Comparison of ENCODE assay signal across 1 cellular context in genomic region chr17:81511800-81512559, GRCh38.
TF ChIP-seq lines count a peak whose summit lies in the region.

No MANE protein-coding gene starts in this region.

TF ChIP-seq in WTC11, 78 proteins besides CTCF, POLR2A, EP300 and RAD21 (continued from another document and continues in another):
- TF ChIP-seq ERG (CRISPR knock-in tag; IDR thresholded peaks at IDR 0.05) (peak; percentile 87; the same call in 1 of the 2 replicates), ZNF232 (CRISPR knock-in tag; IDR thresholded peaks at IDR 0.05) (no peak), ZNF317 (CRISPR knock-in tag; IDR thresholded peaks at IDR 0.05; ENCODE audit: borderline replicate concordance, low read depth) (no peak), SMAD4 (CRISPR knock-in tag; IDR thresholded peaks at IDR 0.05) (no peak), GABPB1 (CRISPR knock-in tag; IDR thresholded peaks at IDR 0.05) (peak; percentile 7; the same call in 1 of the 2 replicates), ZBTB43 (CRISPR knock-in tag; IDR thresholded peaks at IDR 0.05) (no peak), ZNF423 (CRISPR knock-in tag; IDR thresholded peaks at IDR 0.05) (no peak), EMX1 (CRISPR knock-in tag; IDR thresholded peaks at IDR 0.05) (peak; percentile 90), SMAD3 (CRISPR knock-in tag; IDR thresholded peaks at IDR 0.05; ENCODE audit: borderline replicate concordance) (no peak), NFATC4 (CRISPR knock-in tag; IDR thresholded peaks at IDR 0.05) (peak; percentile 89), ATF1 (CRISPR knock-in tag; IDR thresholded peaks at IDR 0.05) (no peak), ZNF671 (CRISPR knock-in tag; IDR thresholded peaks at IDR 0.05) (peak; percentile 76), E2F4 (CRISPR knock-in tag; IDR thresholded peaks at IDR 0.05; ENCODE audit: borderline replicate concordance, low read depth) (no peak), ZNF532 (CRISPR knock-in tag; IDR thresholded peaks at IDR 0.05; ENCODE audit: borderline replicate concordance) (peak; percentile 57; the same call in 1 of the 2 replicates), ZNF425 (CRISPR knock-in tag; conservative IDR thresholded peaks at IDR 0.05) (peak; percentile 85; the same call in 1 of the 2 replicates), ARID4B (CRISPR knock-in tag; IDR thresholded peaks at IDR 0.05; ENCODE audit: borderline replicate concordance) (peak; percentile 82), E2F1 (CRISPR knock-in tag; IDR thresholded peaks at IDR 0.05) (no peak), PREB (CRISPR knock-in tag; IDR thresholded peaks at IDR 0.05; ENCODE audit: borderline replicate concordance) (no peak), CBFB (CRISPR knock-in tag; IDR thresholded peaks at IDR 0.05; ENCODE audit: low read depth) (no peak), NR3C1 (CRISPR knock-in tag; conservative IDR thresholded peaks at IDR 0.05; ENCODE audit: low read depth) (no peak), SP1 (CRISPR knock-in tag; conservative IDR thresholded peaks at IDR 0.05) (no peak), NR1H2 (CRISPR knock-in tag; IDR thresholded peaks at IDR 0.05) (no peak), JAZF1 (CRISPR knock-in tag; IDR thresholded peaks at IDR 0.05) (no peak), ZSCAN18 (CRISPR knock-in tag; IDR thresholded peaks at IDR 0.05) (no peak), HMGXB4 (CRISPR knock-in tag; IDR thresholded peaks at IDR 0.05) (no peak), CREB1 (CRISPR knock-in tag; IDR thresholded peaks at IDR 0.05) (no peak), OVOL2 (CRISPR knock-in tag; IDR thresholded peaks at IDR 0.05; ENCODE audit: borderline replicate concordance) (no peak), RORB (CRISPR knock-in tag; IDR thresholded peaks at IDR 0.05) (no peak), NR2C2 (CRISPR knock-in tag; IDR thresholded peaks at IDR 0.05) (no peak), ZNF512 (CRISPR knock-in tag; IDR thresholded peaks at IDR 0.05; ENCODE audit: borderline replicate concordance) (no peak), KAT7 (CRISPR knock-in tag; IDR thresholded peaks at IDR 0.05; ENCODE audit: borderline replicate concordance) (peak; percentile 25; the same call in 1 of the 2 replicates), USF2 (CRISPR knock-in tag; IDR thresholded peaks at IDR 0.05) (no peak)
